8 cellular contexts compared by ENCODE assay signal in genomic region chr1:198157241-198157846, GRCh38. TPM values are rescaled to one million over a fixed set of nuclear protein-coding genes. Genes with fewer than 3 reads are reported as not detected.
DNase-seq lines count a peak whose midpoint lies in the region; ATAC-seq, FAIRE-seq and TF ChIP-seq lines count a peak whose summit lies in the region.

No MANE protein-coding gene starts in this region.

- DNase-seq in D721Med (ENCODE audit: insufficient read length, low spot score): peak; percentile 65
- peak; percentile 83 for DNase-seq in HuH-7.5 (ENCODE audit: low spot score)
- DNase-seq in OCI-LY7 (ENCODE audit: low spot score): peak; percentile 91
- peak; percentile 74 for DNase-seq in activated T-cell treated with anti-CD3 and anti-CD28 coated beads for 48 hours (ENCODE audit: low read depth)
- DNase-seq in epithelial cell of prostate (ENCODE audit: low read depth, low spot score): peak; percentile 86
- peak; percentile 90 to 94 (median 94) for DNase-seq in mucosa of descending colon
- peak; percentile 59 to 63 for DNase-seq in stimulated activated CD8-positive, alpha-beta memory T cell treated with anti-CD3 and anti-CD28 coated beads, Interleukin-4, amount 100 ng/mL, for 1 hour (ENCODE audit: low read depth in 2 of 2, low spot score in 1 of 2)

- no peaks in the 10 kb centered on the region for H3K9me2 ChIP-seq in OCI-LY7 (ENCODE audit: insufficient read depth, low read length)

- POLR2A ChIA-PET in OCI-LY7 (lab: Charles Lee): interaction anchor here (0.9 to 2.3 kb wide), 8 partner anchors 10 to 779 kb away, joined by 3 to 6 read pairs (median 3); no protein-coding TSS in a partner anchor

- H3K9me3 ChIP-seq in OCI-LY7 (ENCODE audit: low read length) (no peaks in the 10 kb centered on the region), mucosa of descending colon (no peaks in the 10 kb centered on the region)

- CTCF ChIA-PET in OCI-LY7 (lab: Charles Lee; ENCODE audit: unreplicated experiment): no interaction called here

- peak overlapping the region; percentile 96 for H3K4me2 ChIP-seq in OCI-LY7 (ENCODE audit: low read length)

- no peaks in the 10 kb centered on the region for H4K20me1 ChIP-seq in OCI-LY7 (ENCODE audit: insufficient read depth, low read length)

- intact Hi-C loops in OCI-LY7 (cut with micrococcal nuclease; ENCODE audit: unreplicated experiment): loop anchor here (2.0 to 5.0 kb wide), 5 partner anchors 255 to 780 kb away; partner anchors contain the start of gene C1orf53
- intact Hi-C loops in mucosa of descending colon (cut with DNase I, micrococcal nuclease): no loop called here

- peak overlapping the region; percentile 97 for H3K4me3 ChIP-seq in OCI-LY7 (ENCODE audit: low read depth, low read length, poor library complexity, severe bottlenecking)
- peak overlapping the region; percentile 98 for H3K4me3 ChIP-seq in mucosa of descending colon

- TF ChIP-seq CTCF in D721Med (IDR thresholded peaks at IDR 0.05; ENCODE audit: insufficient read depth, missing control alignments): no peak
- TF ChIP-seq CTCF in OCI-LY7 (conservative IDR thresholded peaks at IDR 0.05; ENCODE audit: low read length): no peak
- TF ChIP-seq CTCF in mucosa of descending colon (IDR thresholded peaks at IDR 0.05): no peak

- FAIRE-seq in D721Med (lab: Jason Lieb, UNC): no peak

- BruUV-seq in OCI-LY7 (replicated peaks; lab: Mats Ljungman, UMichigan): no TSS peak

- H3K79me2 ChIP-seq in OCI-LY7 (ENCODE audit: insufficient read depth, low read depth, low read length): peaks cover 44% of the 10 kb centered on the region

- H3K36me3 ChIP-seq in OCI-LY7 (ENCODE audit: insufficient read depth, low read length): no peaks in the 10 kb centered on the region
- no peaks in the 10 kb centered on the region for H3K36me3 ChIP-seq in mucosa of descending colon (ENCODE audit: low read depth)

- peak overlapping the region; percentile 70 for H3K27ac ChIP-seq in OCI-LY7 (ENCODE audit: low read depth, low read length, poor library complexity, severe bottlenecking)
- H3K27ac ChIP-seq in epithelial cell of prostate: peak overlapping the region; percentile 92

- peak; percentile 54 for ATAC-seq in GM21528 (IDR thresholded peaks at IDR 0.05; ENCODE audit: low FRiP score, unreplicated experiment)
- peak; percentile 72 for ATAC-seq in mucosa of descending colon

- peak overlapping the region; percentile 87 for H2AFZ ChIP-seq in OCI-LY7 (ENCODE audit: low read length)

- H3K4me1 ChIP-seq in OCI-LY7 (ENCODE audit: insufficient read depth, low read length, poor library complexity, severe bottlenecking) (peaks cover 30% of the 10 kb centered on the region), mucosa of descending colon (ENCODE audit: low read depth) (peaks cover 25% of the 10 kb centered on the region)

RNA-seq across cellular contexts. Expression of gene NEK7, which starts 0.5 kb away (rescaled TPM):
- 8.1 and 14.9 TPM in 2 replicates for total RNA-seq in OCI-LY7 (2014; rRNA removed; shearing (Covaris generic))
- total RNA-seq in OCI-LY7 (2022) (22.1 and 25.6 TPM in 2 replicates), mucosa of descending colon (100 to 1,000 TPM in 1 of 3 donors, 10 to 100 TPM in 2; 58.4 to 110 (median 60.3) TPM)

Comparison
In these comparisons a context has a peak if more than half of its experiments do, and no peak if none do; other contexts are left out.
1. Peak in every context shown above with its lines: DNase-seq, ATAC-seq, H3K4me3 ChIP-seq and H3K27ac ChIP-seq.